In genomic region chr20:47125553-47126373, GRCh38 we compare ENCODE assay signal across 8 cellular contexts.
A peak's percentile ranks its signal among the peaks of the same experiment; 100 is the strongest.
DNase-seq lines count a peak whose midpoint lies in the region; ATAC-seq and TF ChIP-seq lines count a peak whose summit lies in the region.

No MANE protein-coding gene starts in this region.

- intact Hi-C loops in psoas muscle (cut with DNase I) = no loop called here

- H3K27ac ChIP-seq in gastroesophageal sphincter (peak overlapping the region in 3 of 4 donors; percentile 36 to 63 (median 45)), psoas muscle (peak overlapping the region; percentile 41)

- H3K9me3 ChIP-seq in gastroesophageal sphincter (no peaks in the 10 kb centered on the region), psoas muscle (no peaks in the 10 kb centered on the region)

- WGBS in gastroesophageal sphincter (ENCODE audit: low coverage in 1 of 2), 2 donors = 29 to 60% methylated on average over 1 to 7 of the region's 15 CpGs
- WGBS in psoas muscle, 3 donors = 55 to 64% (median 64%) methylated on average over 15 of the region's 15 CpGs

- H3K4me1 ChIP-seq in gastroesophageal sphincter (peaks cover 0 to 41% (median 13%) of the 10 kb centered on the region in 3 donors), psoas muscle (no peaks in the 10 kb centered on the region)

- H3K27me3 ChIP-seq in gastroesophageal sphincter (peaks cover 6% of the 10 kb centered on the region), psoas muscle (ENCODE audit: insufficient read depth in 3 of 3, low read length in 2 of 3) (no peaks in the 10 kb centered on the region)

- DNase-seq in ELF-1 (ENCODE audit: low read depth, low spot score) (peak; percentile 35), RPMI7951 (ENCODE audit: low read depth) (peak; percentile 51), psoas muscle (no peak), DMS53 treated with DMSO at 0.1 percent for 48 hours (lab: John Stamatoyannopoulos, UW; ENCODE audit: unreplicated experiment) (no peak), SHP77 (lab: John Stamatoyannopoulos, UW) (no peak), DMS53 (lab: John Stamatoyannopoulos, UW) (no peak)
- no peak for DNase-seq in activated CD4-positive, alpha-beta T cell treated with anti-CD3 and anti-CD28 coated beads, Interleukin-2, amount 50 U/mL, for 1 hour

- no peak for TF ChIP-seq EP300 in gastroesophageal sphincter (IDR thresholded peaks at IDR 0.05)

- peak in 1 of 4 experiments; percentile 15 for TF ChIP-seq CTCF in gastroesophageal sphincter (IDR thresholded peaks at IDR 0.05)
- TF ChIP-seq CTCF in psoas muscle (IDR thresholded peaks at IDR 0.05) = no peak

- H3K4me3 ChIP-seq in gastroesophageal sphincter (no peak overlapping the region), psoas muscle (no peak overlapping the region)

- no peaks in the 10 kb centered on the region for H3K36me3 ChIP-seq in gastroesophageal sphincter
- no peaks in the 10 kb centered on the region for H3K36me3 ChIP-seq in psoas muscle (ENCODE audit: insufficient read depth in 1 of 2, low read depth in 1 of 2)

- TF ChIP-seq POLR2A in gastroesophageal sphincter (IDR thresholded peaks at IDR 0.05) = no peak

- ATAC-seq in gastroesophageal sphincter (no peak), psoas muscle (peak in 2 of 4 donors; percentile 37 to 55)

Comparison
In these comparisons a context has a peak if more than half of its experiments do, and no peak if none do; other contexts are left out.
1. DNase-seq: peak in ELF-1 (single experiment) and RPMI7951 (single experiment); none in psoas muscle (0 of 2), activated CD4-positive, alpha-beta T cell treated with anti-CD3 and anti-CD28 coated beads, Interleukin-2, amount 50 U/mL, for 1 hour (single experiment), DMS53 treated with DMSO at 0.1 percent for 48 hours (single experiment), SHP77 (0 of 2) and DMS53 (single experiment).